ENCODE assay signal across 12 cellular contexts in genomic region chr12:1108276-1108675, GRCh38.
DNase-seq lines count a peak whose midpoint lies in the region; ATAC-seq and TF ChIP-seq lines count a peak whose summit lies in the region.
"Had no signal": no experiment of that assay in that cellular context is flagged by ENCODE, and none has a peak within 500 bp of the region (broad histone marks: within the 10 kb centered on the region; RNA-seq: fewer than 3 reads in every experiment).

No MANE protein-coding gene starts in this region.

- H3K9me3 Mint-ChIP-seq in endothelial cell (ENCODE audit: unreplicated experiment) = no peaks in the 10 kb centered on the region
- H3K9me3 Mint-ChIP-seq: central memory CD8-positive, alpha-beta T cell had no signal

- no peaks in the 10 kb centered on the region for H3K36me3 ChIP-seq in GM06990 (ENCODE audit: control insufficient read depth, insufficient read depth, low read length)

- H3K27ac Mint-ChIP-seq in endothelial cell (ENCODE audit: unreplicated experiment) = no peak overlapping the region

- no peak overlapping the region for H3K4me3 ChIP-seq in GM06990 (replicated peaks; ENCODE audit: low read depth, low read length)
- H3K4me3 ChIP-seq: SJCRH30 had no signal

- no peaks in the 10 kb centered on the region for H3K27me3 ChIP-seq in GM06990 (replicated peaks; ENCODE audit: control insufficient read depth, insufficient read depth, low read length)
- H3K27me3 ChIP-seq: BE2C, SJCRH30 had no signal

- intact Hi-C loops in left ventricle myocardium superior (cut with micrococcal nuclease) = no loop called here

- DNase-seq in GM06990 (ENCODE audit: extremely low read depth, insufficient read length) = peak; percentile 50
- DNase-seq in GM19240 (ENCODE audit: insufficient read length, low spot score) = peak; percentile 35
- DNase-seq in OCI-M1 (lab: John Stamatoyannopoulos, UW) = peak; percentile 42
- no peak for DNase-seq in NCI-H1436 treated with DMSO at 0.1 percent for 48 hours (lab: John Stamatoyannopoulos, UW)
- DNase-seq in endothelial cell (ENCODE audit: low spot score) = no peak
- no peak for DNase-seq in NCI-H1092 treated with DMSO at 0.1 percent for 48 hours (lab: John Stamatoyannopoulos, UW)
- no peak for DNase-seq in left ventricle myocardium superior
- DNase-seq: BE2C, NCI-H2081, SJCRH30 had no signal

- peaks cover 3% of the 10 kb centered on the region for H3K4me1 Mint-ChIP-seq in endothelial cell (ENCODE audit: unreplicated experiment)

- H3K36me3 Mint-ChIP-seq in endothelial cell (ENCODE audit: low read depth, unreplicated experiment) = no peaks in the 10 kb centered on the region

- no peaks in the 10 kb centered on the region for H3K27me3 Mint-ChIP-seq in endothelial cell (ENCODE audit: unreplicated experiment)
- H3K27me3 Mint-ChIP-seq: central memory CD8-positive, alpha-beta T cell had no signal

- ATAC-seq in HG03095 (IDR thresholded peaks at IDR 0.05; ENCODE audit: unreplicated experiment) (peak; percentile 95), left ventricle myocardium superior (no peak)

- no peak overlapping the region for H3K4me3 Mint-ChIP-seq in endothelial cell (ENCODE audit: unreplicated experiment)
- H3K4me3 Mint-ChIP-seq: central memory CD8-positive, alpha-beta T cell had no signal

- TF ChIP-seq CTCF in GM06990 (IDR thresholded peaks at IDR 0.05; ENCODE audit: insufficient read depth, low read length, poor library complexity, severe bottlenecking) (no peak), endothelial cell (IDR thresholded peaks at IDR 0.05; ENCODE audit: unreplicated experiment) (no peak)

Comparison
In these comparisons a context has a peak if more than half of its experiments do, and no peak if none do; other contexts are left out.
1. DNase-seq: peak in GM06990 (single experiment), GM19240 (single experiment) and OCI-M1 (single experiment); none in NCI-H1436 treated with DMSO at 0.1 percent for 48 hours (single experiment), endothelial cell (single experiment), NCI-H1092 treated with DMSO at 0.1 percent for 48 hours (single experiment) and left ventricle myocardium superior (single experiment).